Comparison of ENCODE assay signal across 8 cellular contexts in genomic region chr4:26860157-26860921, GRCh38. TPM values are rescaled to one million over a fixed set of nuclear protein-coding genes. Genes with fewer than 3 reads are reported as not detected.
A peak's percentile ranks its signal among the peaks of the same experiment; 100 is the strongest.
DNase-seq lines count a peak whose midpoint lies in the region; ATAC-seq and TF ChIP-seq lines count a peak whose summit lies in the region.

STIM2 (plus strand) TSS chr4:26860841.

- H3K9ac ChIP-seq in DND-41 (ENCODE audit: low read depth, low read length) (peak within 1 kb of the TSS; percentile 67), KMS-11 (peak within 1 kb of the TSS; percentile 42; the same call in 1 of the 2 replicates)

- H3K27me3 ChIP-seq in DND-41 (ENCODE audit: insufficient read depth, low read length, poor library complexity) (no peaks in the 10 kb centered on the region), KMS-11 (ENCODE audit: insufficient read depth, low read depth) (no peaks in the 10 kb centered on the region), Peyer's patch (no peaks in the 10 kb centered on the region), muscle layer of duodenum (ENCODE audit: low read depth, low read length) (no peaks in the 10 kb centered on the region)

- peak; percentile 75 to 96 for TF ChIP-seq POLR2A in Peyer's patch (IDR thresholded peaks at IDR 0.05)

- ATAC-seq in DND-41 (ENCODE audit: insufficient read depth, low read depth) (peak; percentile 68), GM21737 (IDR thresholded peaks at IDR 0.05; ENCODE audit: unreplicated experiment) (peak; percentile 58), esophagus mucosa (peak; percentile 90)

- DNase-seq in DND-41 (peak; percentile 98), Peyer's patch (peak; percentile 95 to 98 (median 98))
- peak; percentile 100 for DNase-seq in activated T-cell treated with anti-CD3 and anti-CD28 coated beads, Interleukin-2, amount 50 U/mL, for 48 hours
- DNase-seq in stimulated activated CD8-positive, alpha-beta memory T cell treated with anti-CD3 and anti-CD28 coated beads, Interleukin-7, amount 100 ng/mL, for 4 hours (ENCODE audit: low read depth in 2 of 2), result peak; percentile 94 to 95

- peak within 1 kb of the TSS; percentile 94 for H2AFZ ChIP-seq in DND-41 (ENCODE audit: low read depth, low read length)
- H2AFZ ChIP-seq in KMS-11 (ENCODE audit: low read depth), result peak within 1 kb of the TSS; percentile 39

- H3K36me3 ChIP-seq in DND-41 (ENCODE audit: insufficient read depth, low read length) (no peaks in the 10 kb centered on the region), KMS-11 (ENCODE audit: insufficient read depth) (no peaks in the 10 kb centered on the region), Peyer's patch (no peaks in the 10 kb centered on the region), muscle layer of duodenum (ENCODE audit: control insufficient read depth in 1 of 2, insufficient read depth in 2 of 2, low read length in 2 of 2) (no peaks in the 10 kb centered on the region)

- no peaks in the 10 kb centered on the region for H3K9me3 ChIP-seq in DND-41 (ENCODE audit: insufficient read depth, low read length, severe bottlenecking)
- H3K9me3 ChIP-seq in Peyer's patch, result no peaks in the 10 kb centered on the region
- H3K9me3 ChIP-seq in muscle layer of duodenum (ENCODE audit: control insufficient read depth in 1 of 2, low read length in 2 of 2), result no peaks in the 10 kb centered on the region

- H3K4me1 ChIP-seq in DND-41 (ENCODE audit: insufficient read depth, low read length) (peaks cover 60% of the 10 kb centered on the region), KMS-11 (ENCODE audit: low read depth, poor library complexity, severe bottlenecking) (peaks cover 32% of the 10 kb centered on the region), Peyer's patch (peaks cover 0 to 35% (median 8%) of the 10 kb centered on the region in 4 donors), muscle layer of duodenum (ENCODE audit: control insufficient read depth in 1 of 2, insufficient read depth in 2 of 2, low read length in 2 of 2) (peaks cover 21 to 24% of the 10 kb centered on the region in 2 donors)

- H4K20me1 ChIP-seq in DND-41 (ENCODE audit: insufficient read depth, low read length), result peaks cover 17% of the 10 kb centered on the region; the same call in 1 of the 2 replicates
- no peaks in the 10 kb centered on the region for H4K20me1 ChIP-seq in KMS-11 (ENCODE audit: insufficient read depth)

- peak within 1 kb of the TSS; percentile 94 for H3K27ac ChIP-seq in DND-41 (ENCODE audit: low read length)
- peak within 1 kb of the TSS; percentile 60 for H3K27ac ChIP-seq in KMS-11
- H3K27ac ChIP-seq in Peyer's patch, result peak within 1 kb of the TSS; percentile 96 to 100 (median 98)
- peak within 1 kb of the TSS; percentile 77 for H3K27ac ChIP-seq in muscle layer of duodenum (ENCODE audit: low read length)

- peak; percentile 60 for TF ChIP-seq CTCF in DND-41 (IDR thresholded peaks at IDR 0.05; ENCODE audit: borderline replicate concordance, extremely low read depth, low read length, poor library complexity, severe bottlenecking)
- TF ChIP-seq CTCF in KMS-11 (conservative IDR thresholded peaks at IDR 0.05; ENCODE audit: low read depth, low read length), result no peak; the same call in 1 of the 2 replicates
- TF ChIP-seq CTCF in Peyer's patch (IDR thresholded peaks at IDR 0.05), result peak; percentile 19 to 65 (median 45)

- H3K4me3 ChIP-seq in DND-41 (ENCODE audit: low read depth in 1 of 2, low read length in 2 of 2) (peak within 1 kb of the TSS; percentile 51 to 65; a peak in 3 of 4 replicates), KMS-11 (IDR thresholded peaks at IDR 0.05; ENCODE audit: insufficient read depth, low read depth, low read length) (peak within 1 kb of the TSS; percentile 14), Peyer's patch (peak within 1 kb of the TSS; percentile 83 to 96 (median 90)), muscle layer of duodenum (ENCODE audit: low read depth in 1 of 2, low read length in 2 of 2) (peak within 1 kb of the TSS; percentile 84 to 99)

- H3K4me2 ChIP-seq in DND-41 (ENCODE audit: insufficient read depth, low read length) (peak within 1 kb of the TSS; percentile 96), KMS-11 (peak within 1 kb of the TSS; percentile 73)

- H3K79me2 ChIP-seq in DND-41 (ENCODE audit: insufficient read depth, low read length) (peaks cover 64% of the 10 kb centered on the region), KMS-11 (ENCODE audit: insufficient read depth, low read depth) (peaks cover 29% of the 10 kb centered on the region)

RNA-seq across cellular contexts. Expression of gene STIM2, which starts in this region (rescaled TPM):
- total RNA-seq in Peyer's patch (10 to 100 TPM; 35.7 to 82.5 (median 39.2) TPM), esophagus mucosa (7.1 TPM)

Comparison
In these comparisons a context has a peak if more than half of its experiments do, and no peak if none do; other contexts are left out.
1. Peak in every context shown above with its lines: DNase-seq, ATAC-seq, H3K4me3 ChIP-seq and H3K27ac ChIP-seq.
2. H3K4me3 ChIP-seq: peak in every context shown above with its lines; median percentile 92 in muscle layer of duodenum; 90 in Peyer's patch; 58 in DND-41; 14 in KMS-11.